ENCODE assay signal across 31 cellular contexts in the genomic region with DNA sequence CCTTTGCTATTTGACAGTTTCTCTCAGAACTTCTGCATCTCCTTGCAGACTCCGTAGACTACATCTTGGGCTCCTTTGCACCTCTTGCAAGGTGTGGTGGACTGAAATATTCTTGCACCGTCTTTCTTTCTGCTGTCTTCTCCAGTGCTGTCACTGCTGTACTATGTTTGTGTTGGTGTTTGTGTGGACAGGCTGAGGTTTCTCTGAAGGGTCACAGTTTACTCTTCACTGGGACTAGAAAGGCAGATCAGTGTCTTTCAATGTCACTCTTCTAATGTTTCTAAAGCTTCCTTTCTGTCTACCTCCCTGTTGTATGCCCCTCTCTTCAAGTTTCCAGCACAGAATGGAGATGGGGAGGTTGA.
"Had no signal": no experiment of that assay in that cellular context is flagged by ENCODE, and none has a peak within 500 bp of the region (broad histone marks: within the 10 kb centered on the region; RNA-seq: fewer than 3 reads in every experiment).

No MANE protein-coding gene starts in this region.

- H2AFZ ChIP-seq: PC-9 had no signal

- H3K36me3 ChIP-seq: SJSA1 had no signal

- DNase-seq: Karpas-422, MM.1S, MV-4-11, NCI-H1092, NCI-H1105, NCI-H1417 treated with DMSO at 0.1 percent for 48 hours, NCI-H1436 treated with DMSO at 0.1 percent for 48 hours, NCI-H1694, NCI-H187, NCI-H1930, NCI-H2029 treated with DMSO at 0.1 percent for 48 hours, NCI-H2081 treated with DMSO at 0.1 percent for 48 hours, NCI-H2107, NCI-H2171, NCI-H226, NCI-H446 treated with DMSO at 0.1 percent for 48 hours, NCI-H510A, NCI-H524, NCI-H526, NCI-H69, NCI-H748 treated with DMSO at 0.1 percent for 48 hours, NCI-H82, PC-9, Right ventricle myocardium superior, RPMI8226, SHP77 treated with DMSO at 0.1 percent for 48 hours, SK-N-SH, SW 1271 had no signal

- H3K4me2 ChIP-seq: KMS-11, PC-9, SK-N-SH had no signal

- H3K9ac ChIP-seq: KMS-11, SK-N-SH had no signal

- H3K4me1 ChIP-seq: SJSA1 had no signal

- H3K4me3 ChIP-seq: PC-9, SJSA1 had no signal

- H3K9me3 ChIP-seq: SK-N-SH had no signal

- H3K27ac ChIP-seq: KMS-11, PC-9, SJSA1 had no signal

- H3K27me3 ChIP-seq: SJSA1 had no signal

- ATAC-seq: Panc1 had no signal
